In the genomic region with DNA sequence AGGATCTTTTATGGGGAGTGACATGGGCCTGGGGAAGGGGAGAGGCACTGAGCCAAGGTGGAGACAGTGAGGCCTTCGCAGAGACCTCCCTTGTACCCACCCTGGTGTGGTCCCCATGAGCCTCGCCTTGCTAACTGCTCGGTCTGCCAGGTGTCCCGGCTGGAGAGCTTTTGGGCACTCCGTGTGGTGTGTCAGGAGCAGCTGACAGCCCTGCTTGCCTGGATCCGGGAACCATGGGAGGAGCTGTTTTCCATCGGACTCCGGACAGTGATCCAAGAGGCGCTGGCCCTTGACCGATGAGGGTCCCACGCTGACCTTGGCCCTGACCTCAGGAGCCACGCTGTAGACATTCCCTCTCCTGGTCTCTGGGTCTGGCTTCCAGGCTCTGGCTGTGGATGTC, we compare ENCODE assay signal across 22 cellular contexts. TPM values are rescaled to one million over a fixed set of nuclear protein-coding genes. Genes with fewer than 3 reads are reported as not detected.
DNase-seq lines count a peak whose midpoint lies in the region; ATAC-seq, FAIRE-seq and TF ChIP-seq lines count a peak whose summit lies in the region.
"Had no signal": no experiment of that assay in that cellular context is flagged by ENCODE, and none has a peak within 500 bp of the region (broad histone marks: within the 10 kb centered on the region; RNA-seq: fewer than 3 reads in every experiment).

No MANE protein-coding gene starts in this region.

- H3K36me3 ChIP-seq in kidney (ENCODE audit: control insufficient read depth in 1 of 2, insufficient read depth in 2 of 2, low read length in 2 of 2) = peaks cover 11 to 27% of the 10 kb centered on the region in 2 donors
- H3K36me3 ChIP-seq in testis (ENCODE audit: low read depth, missing control alignments) = no peaks in the 10 kb centered on the region
- H3K36me3 ChIP-seq: HAP-1 had no signal

- H3K9me3 ChIP-seq in kidney (ENCODE audit: control insufficient read depth in 1 of 2, low read length in 2 of 2) = no peaks in the 10 kb centered on the region
- H3K9me3 ChIP-seq in testis = no peaks in the 10 kb centered on the region
- H3K9me3 ChIP-seq: BE2C, Caco-2, HAP-1 had no signal

- DNase-seq in cardiac septum (ENCODE audit: low spot score) (peak; percentile 74), left ventricle myocardium superior (no peak), kidney (peak; percentile 49), testis (peak; percentile 67), dorsolateral prefrontal cortex (no peak)
- DNase-seq: ACHN; BE2C; C1 segment of cervical spinal cord; Caco-2; CD4-positive, CD25-positive, alpha-beta regulatory T cell; DMS153; DMS79 treated with DMSO at 0.1 percent for 48 hours; GM23248 had no signal

- no peak overlapping the region for H3K9ac ChIP-seq in kidney (ENCODE audit: low read length in 2 of 2)
- H3K9ac ChIP-seq: GM23248 had no signal

- H3K27ac ChIP-seq in kidney (ENCODE audit: low read depth in 2 of 2, low read length in 2 of 2) = no peak overlapping the region
- H3K27ac ChIP-seq in testis = no peak overlapping the region
- H3K27ac ChIP-seq in dorsolateral prefrontal cortex = no peak overlapping the region
- H3K27ac ChIP-seq: GM23248, HL-60 had no signal

- H3K4me3 ChIP-seq in kidney (ENCODE audit: low read length in 2 of 2) (no peak overlapping the region), testis (no peak overlapping the region), dorsolateral prefrontal cortex (no peak overlapping the region)
- H3K4me3 ChIP-seq: GM12878, GM23248, HAP-1 had no signal

- intact Hi-C loops in cardiac septum (cut with DNase I) (loop anchor here (1.0 kb wide), 1 partner anchor 14 kb away; no protein-coding TSS in a partner anchor), left ventricle myocardium superior (cut with micrococcal nuclease) (no loop called here), kidney (cut with DNase I) (no loop called here), testis (cut with DNase I; ENCODE audit: low total_unique reads) (no loop called here), dorsolateral prefrontal cortex (cut with DNase I) (no loop called here)

- ATAC-seq in left ventricle myocardium superior (peak; percentile 59), HG03095 (IDR thresholded peaks at IDR 0.05; ENCODE audit: unreplicated experiment) (no peak), GM21360 (IDR thresholded peaks at IDR 0.05; ENCODE audit: unreplicated experiment) (no peak), SK-N-SH treated with all-trans-retinoic acid at 6 μM for 48 hours (no peak)
- ATAC-seq: GM12878 had no signal

- H3K27me3 ChIP-seq in testis (no peaks in the 10 kb centered on the region), dorsolateral prefrontal cortex (no peaks in the 10 kb centered on the region)
- H3K27me3 ChIP-seq: BE2C had no signal

- TF ChIP-seq CTCF in kidney (IDR thresholded peaks at IDR 0.05; ENCODE audit: borderline replicate concordance, extremely low read depth, insufficient read depth) (no peak), testis (IDR thresholded peaks at IDR 0.05) (no peak), dorsolateral prefrontal cortex (IDR thresholded peaks at IDR 0.05 in 54 of 56, conservative IDR thresholded peaks at IDR 0.05 in 2 of 56; ENCODE audit: low read depth in 1 of 56, partially characterized antibody in 56 of 56) (no peak)

- 67 to 80% methylated on average over 2 to 12 of the region's 12 CpGs for WGBS in testis, 2 donors

- no peaks in the 10 kb centered on the region for H3K4me1 ChIP-seq in kidney (ENCODE audit: control insufficient read depth in 1 of 2, insufficient read depth in 1 of 2, low read depth in 1 of 2, low read length in 2 of 2)
- H3K4me1 ChIP-seq in testis = peaks cover 31% of the 10 kb centered on the region
- H3K4me1 ChIP-seq: BE2C, Caco-2, HAP-1 had no signal

- TF ChIP-seq POLR2A in testis (IDR thresholded peaks at IDR 0.05) = no peak

- FAIRE-seq in kidney (lab: Jason Lieb, UNC) = no peak
- FAIRE-seq: A204.1, GM12878, GM19239 had no signal

TF ChIP-seq in SK-N-SH treated with all-trans-retinoic acid at 6 μM for 48 hours, 23 proteins besides CTCF, POLR2A, EP300 and RAD21 (continues in another document):
- TF ChIP-seq CSDC2 (CRISPR knock-in tag; IDR thresholded peaks at IDR 0.05) = no peak
- no peak for TF ChIP-seq OSR1 (CRISPR knock-in tag; IDR thresholded peaks at IDR 0.05)
- TF ChIP-seq RARB (CRISPR knock-in tag; IDR thresholded peaks at IDR 0.05) = no peak
- TF ChIP-seq GLIS3 (CRISPR knock-in tag; IDR thresholded peaks at IDR 0.05) = no peak
- no peak for TF ChIP-seq ZNF70 (CRISPR knock-in tag; IDR thresholded peaks at IDR 0.05)
- TF ChIP-seq, protein P1, sequence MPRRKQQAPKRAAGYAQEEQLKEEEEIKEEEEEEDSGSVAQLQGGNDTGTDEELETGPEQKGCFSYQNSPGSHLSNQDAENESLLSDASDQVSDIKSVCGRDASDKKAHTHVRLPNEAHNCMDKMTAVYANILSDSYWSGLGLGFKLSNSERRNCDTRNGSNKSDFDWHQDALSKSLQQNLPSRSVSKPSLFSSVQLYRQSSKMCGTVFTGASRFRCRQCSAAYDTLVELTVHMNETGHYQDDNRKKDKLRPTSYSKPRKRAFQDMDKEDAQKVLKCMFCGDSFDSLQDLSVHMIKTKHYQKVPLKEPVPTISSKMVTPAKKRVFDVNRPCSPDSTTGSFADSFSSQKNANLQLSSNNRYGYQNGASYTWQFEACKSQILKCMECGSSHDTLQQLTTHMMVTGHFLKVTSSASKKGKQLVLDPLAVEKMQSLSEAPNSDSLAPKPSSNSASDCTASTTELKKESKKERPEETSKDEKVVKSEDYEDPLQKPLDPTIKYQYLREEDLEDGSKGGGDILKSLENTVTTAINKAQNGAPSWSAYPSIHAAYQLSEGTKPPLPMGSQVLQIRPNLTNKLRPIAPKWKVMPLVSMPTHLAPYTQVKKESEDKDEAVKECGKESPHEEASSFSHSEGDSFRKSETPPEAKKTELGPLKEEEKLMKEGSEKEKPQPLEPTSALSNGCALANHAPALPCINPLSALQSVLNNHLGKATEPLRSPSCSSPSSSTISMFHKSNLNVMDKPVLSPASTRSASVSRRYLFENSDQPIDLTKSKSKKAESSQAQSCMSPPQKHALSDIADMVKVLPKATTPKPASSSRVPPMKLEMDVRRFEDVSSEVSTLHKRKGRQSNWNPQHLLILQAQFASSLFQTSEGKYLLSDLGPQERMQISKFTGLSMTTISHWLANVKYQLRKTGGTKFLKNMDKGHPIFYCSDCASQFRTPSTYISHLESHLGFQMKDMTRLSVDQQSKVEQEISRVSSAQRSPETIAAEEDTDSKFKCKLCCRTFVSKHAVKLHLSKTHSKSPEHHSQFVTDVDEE (CRISPR knock-in tag; IDR thresholded peaks at IDR 0.05) = no peak
- TF ChIP-seq TOX (CRISPR knock-in tag; IDR thresholded peaks at IDR 0.05; ENCODE audit: borderline replicate concordance) = no peak
- TF ChIP-seq, protein P2, sequence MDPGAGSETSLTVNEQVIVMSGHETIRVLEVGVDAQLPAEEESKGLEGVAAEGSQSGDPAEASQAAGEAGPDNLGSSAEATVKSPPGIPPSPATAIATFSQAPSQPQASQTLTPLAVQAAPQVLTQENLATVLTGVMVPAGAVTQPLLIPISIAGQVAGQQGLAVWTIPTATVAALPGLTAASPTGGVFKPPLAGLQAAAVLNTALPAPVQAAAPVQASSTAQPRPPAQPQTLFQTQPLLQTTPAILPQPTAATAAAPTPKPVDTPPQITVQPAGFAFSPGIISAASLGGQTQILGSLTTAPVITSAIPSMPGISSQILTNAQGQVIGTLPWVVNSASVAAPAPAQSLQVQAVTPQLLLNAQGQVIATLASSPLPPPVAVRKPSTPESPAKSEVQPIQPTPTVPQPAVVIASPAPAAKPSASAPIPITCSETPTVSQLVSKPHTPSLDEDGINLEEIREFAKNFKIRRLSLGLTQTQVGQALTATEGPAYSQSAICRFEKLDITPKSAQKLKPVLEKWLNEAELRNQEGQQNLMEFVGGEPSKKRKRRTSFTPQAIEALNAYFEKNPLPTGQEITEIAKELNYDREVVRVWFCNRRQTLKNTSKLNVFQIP (CRISPR knock-in tag; IDR thresholded peaks at IDR 0.05; ENCODE audit: borderline replicate concordance, low read depth) = no peak

RNA-seq across cellular contexts. Expression of a gene that starts 11.5 kb away (rescaled TPM):
- total RNA-seq in cardiac septum = 396 TPM
- 456 TPM for total RNA-seq in left ventricle myocardium superior
- total RNA-seq in kidney = 4.9 TPM
- 5.2 TPM for polyA plus RNA-seq in kidney (ENCODE audit: insufficient read depth, low read depth, low replicate concordance)
- 10 to 100 TPM; 31.3 to 44.3 TPM for total RNA-seq in testis
- polyA plus RNA-seq in testis (ENCODE audit: insufficient read depth, low read depth, low replicate concordance) = 15.1 TPM
- total RNA-seq in dorsolateral prefrontal cortex = 10 to 100 TPM; 18.5 to 75.5 (median 53.9) TPM
- total RNA-seq: CD4-positive, CD25-positive, alpha-beta regulatory T cell; GM12878 had no signal
- polyA plus RNA-seq: CD4-positive, CD25-positive, alpha-beta regulatory T cell had no signal

RNA-seq across cellular contexts. Expression of a gene that starts 18.2 kb away (rescaled TPM):
- total RNA-seq in cardiac septum (20.2 TPM), left ventricle myocardium superior (14.0 TPM), kidney (33.7 TPM), testis (100 to 1,000 TPM; 130 to 134 TPM), dorsolateral prefrontal cortex (10 to 100 TPM; 24.7 to 91.0 (median 46.3) TPM)
- polyA plus RNA-seq in kidney (ENCODE audit: insufficient read depth, low read depth, low replicate concordance) (12.5 TPM), testis (ENCODE audit: insufficient read depth, low read depth, low replicate concordance) (81.9 TPM)

RNA-seq across cellular contexts. Expression of a gene that starts 43.8 kb away (rescaled TPM):
- total RNA-seq in cardiac septum (0.59 TPM), left ventricle myocardium superior (1.5 TPM), kidney (1.2 TPM), testis (100 to 1,000 TPM; 325 to 371 TPM), dorsolateral prefrontal cortex (1 to 10 TPM in 111 of 120 experiments, under 1 TPM in 8, not detected in 1; 0.54 to 6.4 (median 2.5) TPM)
- polyA plus RNA-seq in kidney (ENCODE audit: insufficient read depth, low read depth, low replicate concordance) (2.5 TPM), testis (ENCODE audit: insufficient read depth, low read depth, low replicate concordance) (265 TPM)
- total RNA-seq: CD4-positive, CD25-positive, alpha-beta regulatory T cell; GM12878; HT1080 had no signal
- polyA plus RNA-seq: CD4-positive, CD25-positive, alpha-beta regulatory T cell; GM12878 had no signal

RNA-seq across cellular contexts. Expression of a gene that starts 44.6 kb away (rescaled TPM):
- 199 TPM for total RNA-seq in cardiac septum
- total RNA-seq in left ventricle myocardium superior = 190 TPM
- total RNA-seq in kidney = 123 TPM
- polyA plus RNA-seq in kidney (ENCODE audit: insufficient read depth, low read depth, low replicate concordance) = 89.5 TPM
- total RNA-seq in testis = 100 to 1,000 TPM; 462 to 507 TPM
- polyA plus RNA-seq in testis (ENCODE audit: insufficient read depth, low read depth, low replicate concordance) = 312 TPM
- 100 to 1,000 TPM in 54 of 120 experiments, 10 to 100 TPM in 66; 54.9 to 144 (median 98.1) TPM for total RNA-seq in dorsolateral prefrontal cortex
- polyA plus RNA-seq: CD4-positive, CD25-positive, alpha-beta regulatory T cell had no signal

Comparison
In these comparisons a context has a peak if more than half of its experiments do, and no peak if none do; other contexts are left out.
1. DNase-seq: peak in cardiac septum (single experiment), kidney (single experiment) and testis (single experiment); none in left ventricle myocardium superior (single experiment) and dorsolateral prefrontal cortex (0 of 10).
2. RNA of a gene that starts 43.8 kb away (total RNA-seq): 325 to 371 TPM in testis; 0.54 to 6.4 TPM in dorsolateral prefrontal cortex, 1.5 TPM in left ventricle myocardium superior (single experiment), 1.2 TPM in kidney (single experiment) and 0.59 TPM in cardiac septum (single experiment); every median in the first group is over 10 times any median in the second.